Comparison of ENCODE assay signal across 9 cellular contexts in genomic region chr3:16309558-16309957, GRCh38. TPM values are rescaled to one million over a fixed set of nuclear protein-coding genes. Genes with fewer than 3 reads are reported as not detected.
A peak's percentile ranks its signal among the peaks of the same experiment; 100 is the strongest.
DNase-seq lines count a peak whose midpoint lies in the region; ATAC-seq and TF ChIP-seq lines count a peak whose summit lies in the region.
"Had no signal": no experiment of that assay in that cellular context is flagged by ENCODE, and none has a peak within 500 bp of the region (broad histone marks: within the 10 kb centered on the region; RNA-seq: fewer than 3 reads in every experiment).

No MANE protein-coding gene starts in this region.

- H3K36me3 ChIP-seq in SU-DHL-6 (ENCODE audit: low read length) = peaks cover 10% of the 10 kb centered on the region
- peaks cover 21% of the 10 kb centered on the region for H3K36me3 ChIP-seq in effector memory CD4-positive, alpha-beta T cell (ENCODE audit: control insufficient read depth, insufficient read depth, low read length)
- H3K36me3 ChIP-seq in upper lobe of right lung = peaks cover 8% of the 10 kb centered on the region

- no peaks in the 10 kb centered on the region for H3K79me2 ChIP-seq in SU-DHL-6 (ENCODE audit: insufficient read depth, low read length)

- ATAC-seq in HG03103 (IDR thresholded peaks at IDR 0.05; ENCODE audit: low read depth, unreplicated experiment) (peak; percentile 78), upper lobe of right lung (peak; percentile 57)

- DNase-seq in activated naive CD4-positive, alpha-beta T cell treated with Interleukin-2 at 50 U/mL for 16 hours = peak; percentile 63
- no peak for DNase-seq in activated naive CD4-positive, alpha-beta T cell (lab: John Stamatoyannopoulos, UW)
- peak; percentile 27 to 59 (median 34) for DNase-seq in effector memory CD4-positive, alpha-beta T cell
- DNase-seq in upper lobe of right lung (no peak), NCI-H2227 (lab: John Stamatoyannopoulos, UW; ENCODE audit: unreplicated experiment) (no peak), GM19238 (ENCODE audit: insufficient read length, low spot score) (no peak)

- H3K9me2 ChIP-seq in SU-DHL-6 (replicated peaks; ENCODE audit: insufficient read depth, low read length) = no peaks in the 10 kb centered on the region

- no peak overlapping the region for H3K4me3 ChIP-seq in SU-DHL-6 (ENCODE audit: insufficient read depth, low read length, poor library complexity, severe bottlenecking)
- H3K4me3 ChIP-seq in effector memory CD4-positive, alpha-beta T cell (ENCODE audit: insufficient read depth, low read depth, low read length, poor library complexity, severe bottlenecking) = no peak overlapping the region
- no peak overlapping the region for H3K4me3 ChIP-seq in upper lobe of right lung

- TF ChIP-seq CTCF in SU-DHL-6 (IDR thresholded peaks at IDR 0.05; ENCODE audit: insufficient read depth, low read length, poor library complexity, severe bottlenecking) = no peak
- no peak for TF ChIP-seq CTCF in upper lobe of right lung (IDR thresholded peaks at IDR 0.05)

- H3K9me3 ChIP-seq in SU-DHL-6 (ENCODE audit: insufficient read depth, low read length) (no peaks in the 10 kb centered on the region), upper lobe of right lung (no peaks in the 10 kb centered on the region)
- H3K9me3 ChIP-seq in effector memory CD4-positive, alpha-beta T cell (ENCODE audit: control insufficient read depth, low read length) = no peaks in the 10 kb centered on the region

- intact Hi-C loops in upper lobe of right lung (cut with DNase I) = no loop called here

- H2AFZ ChIP-seq in SU-DHL-6 (ENCODE audit: low read depth, low read length, severe bottlenecking) = no peak overlapping the region

- H3K4me2 ChIP-seq in SU-DHL-6 (ENCODE audit: low read depth, low read length, poor library complexity, severe bottlenecking) = no peak overlapping the region

- H4K20me1 ChIP-seq in SU-DHL-6 (ENCODE audit: low read depth, low read length) = no peaks in the 10 kb centered on the region

- peaks cover 92% of the 10 kb centered on the region for H3K4me1 ChIP-seq in effector memory CD4-positive, alpha-beta T cell (ENCODE audit: control insufficient read depth, insufficient read depth, low read length, poor library complexity, severe bottlenecking)
- H3K4me1 ChIP-seq in upper lobe of right lung = peaks cover 13% of the 10 kb centered on the region

- peaks cover 70% of the 10 kb centered on the region for H3F3A ChIP-seq in SU-DHL-6 (ENCODE audit: insufficient read depth)

- no peaks in the 10 kb centered on the region for H3K27me3 ChIP-seq in SU-DHL-6 (ENCODE audit: low read length)
- no peaks in the 10 kb centered on the region for H3K27me3 ChIP-seq in effector memory CD4-positive, alpha-beta T cell (replicated peaks; ENCODE audit: control insufficient read depth, insufficient read depth, low read length, poor library complexity, severe bottlenecking)
- H3K27me3 ChIP-seq in upper lobe of right lung = no peaks in the 10 kb centered on the region

- H3K27ac ChIP-seq in SU-DHL-6 (ENCODE audit: low read depth, low read length) = peak overlapping the region; percentile 24; the same call in 1 of the 2 replicates
- H3K27ac ChIP-seq in effector memory CD4-positive, alpha-beta T cell (ENCODE audit: insufficient read depth, low read length, poor library complexity, severe bottlenecking) = peak overlapping the region; percentile 55
- H3K27ac ChIP-seq in upper lobe of right lung = no peak overlapping the region
- H3K27ac ChIP-seq: C4-2B had no signal

- H3K9ac ChIP-seq in SU-DHL-6 (ENCODE audit: low read length) = no peak overlapping the region

RNA-seq across cellular contexts. Expression of gene OXNAD1, which starts 44.5 kb away (rescaled TPM):
- 12.8 TPM for total RNA-seq in upper lobe of right lung

RNA-seq across cellular contexts. Expression of gene DPH3, which starts 44.8 kb away (rescaled TPM):
- 29.8 TPM for total RNA-seq in upper lobe of right lung

Comparison
In these comparisons a context has a peak if more than half of its experiments do, and no peak if none do; other contexts are left out.
1. DNase-seq: peak in activated naive CD4-positive, alpha-beta T cell treated with Interleukin-2 at 50 U/mL for 16 hours (single experiment) and effector memory CD4-positive, alpha-beta T cell (3 of 3); none in activated naive CD4-positive, alpha-beta T cell (0 of 4), upper lobe of right lung (single experiment), NCI-H2227 (single experiment) and GM19238 (single experiment).